30 cellular contexts compared by ENCODE assay signal in the genomic region with DNA sequence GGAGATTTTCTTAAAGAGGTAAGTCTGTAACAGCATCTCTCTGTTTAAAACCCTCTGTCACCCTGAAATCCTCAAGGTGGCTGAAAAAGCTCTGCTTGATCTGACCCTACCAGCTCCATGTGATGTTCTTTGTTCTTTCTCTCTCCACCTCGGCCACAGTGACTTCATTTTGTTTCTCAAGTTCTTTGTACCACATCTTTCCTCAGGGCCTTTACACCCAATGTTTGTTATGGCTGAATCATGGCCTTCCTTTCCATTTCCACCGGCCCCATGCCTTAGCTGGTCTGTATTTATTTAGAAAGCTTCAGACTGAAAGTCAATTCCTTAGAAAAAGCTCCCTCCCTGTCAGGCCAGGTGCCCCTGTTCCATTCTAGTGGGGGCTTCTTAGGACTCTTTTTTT.
"Had no signal": no experiment of that assay in that cellular context is flagged by ENCODE, and none has a peak within 500 bp of the region (broad histone marks: within the 10 kb centered on the region; RNA-seq: fewer than 3 reads in every experiment).

No MANE protein-coding gene starts in this region.

- H3K9ac ChIP-seq: KMS-11 had no signal

- H3K9me3 ChIP-seq: ascending aorta, body of pancreas, SJSA1 had no signal

- H3K27ac ChIP-seq: ascending aorta, body of pancreas, cardiac muscle cell, KMS-11, SJSA1 had no signal

- DNase-seq: activated B cell treated with CpG ODN at 0.5 μM for 24 hours; activated CD4-positive, alpha-beta T cell treated with anti-CD3 and anti-CD28 coated beads for 1 hour; activated CD4-positive, alpha-beta T cell treated with anti-CD3 and anti-CD28 coated beads, Interleukin-2, amount 10 ng/mL, durations not matched to agents 24 days and 14 days; activated CD4-positive, alpha-beta T cell treated with anti-CD3 and anti-CD28 coated beads, Interleukin-2, amount 50 U/mL, for 48 hours; activated CD8-positive, alpha-beta memory T cell treated with anti-CD3 and anti-CD28 coated beads, Interleukin-2, amount 10 ng/mL, durations not matched to agents 7 days and 5 days; activated effector memory CD4-positive, alpha-beta T cell treated with anti-CD3 and anti-CD28 coated beads, Interleukin-2, amount 50 U/mL, for 16 hours; activated naive CD4-positive, alpha-beta T cell treated with Interleukin-2 at 50 U/mL for 16 hours; activated naive CD8-positive, alpha-beta T cell treated with anti-CD3 and anti-CD28 coated beads, Interleukin-2, amount 50 U/mL, for 24 hours; activated T-cell treated with anti-CD3 and anti-CD28 coated beads, Interleukin-2, amount 50 U/mL, for 24 hours; amniotic stem cell; body of pancreas; NCI-H1092 treated with DMSO at 0.1 percent for 48 hours; NCI-H1417 treated with DMSO at 0.1 percent for 48 hours; NCI-H1694; NCI-H2029; NCI-H2107; NCI-H2171 treated with DMSO at 0.1 percent for 48 hours; NCI-H226; NCI-H526; NCI-H774; OCI-M1; SHP77; T-helper 17 cell; T-helper 9 cell had no signal

- H3K36me3 ChIP-seq: ascending aorta, cardiac muscle cell, SJSA1 had no signal

- H3K4me2 ChIP-seq: KMS-11 had no signal

- H3K4me3 ChIP-seq: ascending aorta, body of pancreas, cardiac muscle cell, SJSA1 had no signal

- H3K4me1 ChIP-seq: ascending aorta, body of pancreas, SJSA1 had no signal

- FAIRE-seq: RCC 7860 had no signal

- ATAC-seq: activated CD8-positive, alpha-beta memory T cell treated with anti-CD3 and anti-CD28 coated beads, Interleukin-2, amount 10 ng/mL, durations not matched to agents 7 days and 5 days; activated naive CD4-positive, alpha-beta T cell treated with anti-CD3 and anti-CD28 coated beads, Interleukin-2, amount 50 U/mL, for 72 hours; activated naive CD8-positive, alpha-beta T cell treated with anti-CD3 and anti-CD28 coated beads, Interleukin-2, amount 50 U/mL, for 24 hours; body of pancreas; T-helper 17 cell had no signal

- H3K27me3 ChIP-seq: ascending aorta, body of pancreas, cardiac muscle cell, SJSA1 had no signal
